In genomic region chr22:19065929-19066328, GRCh38 we compare ENCODE assay signal across 1 cellular context.
TF ChIP-seq lines count a peak whose summit lies in the region.

No MANE protein-coding gene starts in this region.

TF ChIP-seq in WTC11, 78 proteins besides CTCF, POLR2A, EP300 and RAD21 (continued from another document):
- TF ChIP-seq AR (CRISPR knock-in tag; IDR thresholded peaks at IDR 0.05) (no peak), GRHL2 (CRISPR knock-in tag; IDR thresholded peaks at IDR 0.05; ENCODE audit: insufficient replicate concordance, severe bottlenecking) (no peak), E2F4 (CRISPR knock-in tag; IDR thresholded peaks at IDR 0.05; ENCODE audit: borderline replicate concordance, low read depth) (no peak), USF2 (CRISPR knock-in tag; IDR thresholded peaks at IDR 0.05) (no peak), ZSCAN18 (CRISPR knock-in tag; IDR thresholded peaks at IDR 0.05) (no peak)
TF ChIP-seq in WTC11: peak in this region for 0.
